21 cellular contexts compared by ENCODE assay signal in genomic region chr14:53610947-53611346, GRCh38.
"Had no signal": no experiment of that assay in that cellular context is flagged by ENCODE, and none has a peak within 500 bp of the region (broad histone marks: within the 10 kb centered on the region; RNA-seq: fewer than 3 reads in every experiment).

No MANE protein-coding gene starts in this region.

- H3K36me3 Mint-ChIP-seq: activated naive CD4-positive, alpha-beta T cell treated with anti-CD3 and anti-CD28 coated beads, Interleukin-2, amount 50 U/mL, for 72 hours; natural killer cell; WTC11 had no signal

- H3K27me3 ChIP-seq: ovary, testis, vagina had no signal

- H3K27ac Mint-ChIP-seq: activated naive CD4-positive, alpha-beta T cell treated with anti-CD3 and anti-CD28 coated beads, Interleukin-2, amount 50 U/mL, for 72 hours; effector memory CD8-positive, alpha-beta T cell; natural killer cell; WTC11 had no signal

- H3K27ac ChIP-seq: heart right ventricle, ovary, psoas muscle, skin epidermis, testis, vagina had no signal

- H3K27me3 Mint-ChIP-seq: effector memory CD8-positive, alpha-beta T cell; stimulated activated naive B cell treated with anti-CD40 and anti-IgM and Interleukin-4, amounts not matched to agents 10 μg/mL and 1 μg/mL and 100 μg/mL, for 72 hours had no signal

- H3K36me3 ChIP-seq: heart right ventricle, ovary, vagina had no signal

- H3K4me3 ChIP-seq: heart right ventricle, ovary, psoas muscle, skin epidermis, testis, vagina had no signal

- H3K4me1 Mint-ChIP-seq: natural killer cell had no signal

- H3K4me3 Mint-ChIP-seq: effector memory CD8-positive, alpha-beta T cell; natural killer cell; stimulated activated naive B cell treated with anti-CD40 and anti-IgM and Interleukin-4, amounts not matched to agents 10 μg/mL and 1 μg/mL and 100 μg/mL, for 72 hours; WTC11 had no signal

- DNase-seq: activated gamma-delta T cell treated with Interleukin-2 at 50 U/mL for 16 hours; activated T-cell treated with anti-CD3 and anti-CD28 coated beads, Interleukin-2, amount 50 U/mL, for 1 hour; aorta; central memory CD4-positive, alpha-beta T cell; effector memory CD8-positive, alpha-beta T cell; heart right ventricle; islet precursor cell; left cardiac atrium; midbrain; natural killer cell; ovary; psoas muscle; right cardiac atrium; stimulated activated CD4-positive, alpha-beta T cell treated with anti-CD3 and anti-CD28 coated beads, Interleukin-2, amount 100 ng/mL, for 24 hours; stimulated activated naive B cell treated with anti-CD40 and anti-IgM and Interleukin-4, amounts not matched to agents 10 μg/mL and 1 μg/mL and 100 μg/mL, for 72 hours; T-helper 9 cell; testis had no signal

- H3K4me1 ChIP-seq: heart right ventricle, psoas muscle, testis, vagina had no signal

- H3K9me3 ChIP-seq: ovary, psoas muscle, testis, vagina had no signal
